1 cellular context compared by ENCODE assay signal in genomic region chr9:12708562-12709298, GRCh38.
TF ChIP-seq lines count a peak whose summit lies in the region.

No MANE protein-coding gene starts in this region.

TF ChIP-seq in IMR-90, 13 proteins besides CTCF, POLR2A, EP300 and RAD21:
- TF ChIP-seq MAFK (IDR thresholded peaks at IDR 0.05; ENCODE audit: low read depth, low read length) (no peak), SMC3 (IDR thresholded peaks at IDR 0.05; ENCODE audit: low read depth, low read length) (no peak), RCOR1 (IDR thresholded peaks at IDR 0.05; ENCODE audit: insufficient replicate concordance, low read length) (no peak), CHD1 (IDR thresholded peaks at IDR 0.05; ENCODE audit: low read depth, low read length) (no peak), CEBPB (IDR thresholded peaks at IDR 0.05; ENCODE audit: low read depth, low read length) (peak; percentile 28; the same call in 1 of the 2 replicates), BHLHE40 (IDR thresholded peaks at IDR 0.05; ENCODE audit: low read depth, low read length) (no peak), MAZ (IDR thresholded peaks at IDR 0.05; ENCODE audit: borderline replicate concordance, low read depth, low read length) (no peak), MXI1 (IDR thresholded peaks at IDR 0.05; ENCODE audit: borderline replicate concordance, low read depth, low read length) (no peak), ELK1 (IDR thresholded peaks at IDR 0.05; ENCODE audit: borderline replicate concordance, low read depth, low read length) (no peak), FOS (IDR thresholded peaks at IDR 0.05; ENCODE audit: low read depth, low read length) (peak; percentile 55; the same call in 1 of the 2 replicates), NFE2L2 (IDR thresholded peaks at IDR 0.05; ENCODE audit: low read depth, low read length) (no peak), RFX5 (IDR thresholded peaks at IDR 0.05; ENCODE audit: low read depth, low read length) (no peak)
- TF ChIP-seq, protein P1, sequence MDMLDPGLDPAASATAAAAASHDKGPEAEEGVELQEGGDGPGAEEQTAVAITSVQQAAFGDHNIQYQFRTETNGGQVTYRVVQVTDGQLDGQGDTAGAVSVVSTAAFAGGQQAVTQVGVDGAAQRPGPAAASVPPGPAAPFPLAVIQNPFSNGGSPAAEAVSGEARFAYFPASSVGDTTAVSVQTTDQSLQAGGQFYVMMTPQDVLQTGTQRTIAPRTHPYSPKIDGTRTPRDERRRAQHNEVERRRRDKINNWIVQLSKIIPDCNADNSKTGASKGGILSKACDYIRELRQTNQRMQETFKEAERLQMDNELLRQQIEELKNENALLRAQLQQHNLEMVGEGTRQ (IDR thresholded peaks at IDR 0.05; ENCODE audit: low read depth, low read length), result no peak
